19 cellular contexts compared by ENCODE assay signal in the genomic region with DNA sequence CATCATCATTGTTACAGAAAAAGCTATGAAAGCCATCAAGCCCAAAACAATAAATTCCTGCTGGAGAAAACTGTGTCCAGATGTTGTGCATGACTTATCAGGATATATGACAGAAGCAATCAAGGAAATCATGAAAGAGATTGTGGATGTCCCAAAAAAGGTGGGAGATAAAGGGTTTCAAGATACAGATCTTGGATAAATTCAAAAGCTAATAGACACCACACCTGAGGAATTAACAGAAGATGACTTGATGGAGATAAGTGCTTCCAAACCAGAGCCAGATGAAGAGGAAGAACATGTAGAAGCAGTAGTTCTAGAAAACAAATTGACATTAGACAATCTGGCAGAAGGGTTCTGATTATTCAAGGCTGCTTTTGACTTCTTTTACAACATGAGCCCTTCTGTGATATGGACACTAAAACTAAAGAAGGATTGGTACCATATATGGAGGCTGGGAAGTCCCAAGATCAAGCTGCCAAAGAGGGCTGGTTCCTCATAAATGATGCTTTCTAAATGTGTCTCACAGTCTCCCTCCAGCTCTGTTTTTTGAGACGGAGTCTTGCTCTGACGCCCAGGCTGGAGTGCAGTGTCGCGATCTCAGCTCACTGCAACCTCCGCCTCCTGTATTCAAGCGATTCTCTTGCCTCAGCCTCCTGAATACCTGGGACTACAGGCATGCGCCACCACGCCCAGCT. TPM values are rescaled to one million over a fixed set of nuclear protein-coding genes. Genes with fewer than 3 reads are reported as not detected.
DNase-seq lines count a peak whose midpoint lies in the region; ATAC-seq and TF ChIP-seq lines count a peak whose summit lies in the region.
"Had no signal": no experiment of that assay in that cellular context is flagged by ENCODE, and none has a peak within 500 bp of the region (broad histone marks: within the 10 kb centered on the region; RNA-seq: fewer than 3 reads in every experiment).

No MANE protein-coding gene starts in this region.

- H3K27ac ChIP-seq in H9 (ENCODE audit: insufficient read length, low read depth, low read length) (peak overlapping the region; percentile 94), SK-N-SH (ENCODE audit: low read depth in 2 of 2, low read length in 1 of 2) (peak overlapping the region in 1 of 2 experiments; percentile 71; a peak in 2 of 4 replicates), endodermal cell (ENCODE audit: low read depth, low read length) (no peak overlapping the region), mesendoderm (ENCODE audit: low read depth, low read length) (peak overlapping the region; percentile 98), left lung (no peak overlapping the region)
- H3K27ac ChIP-seq: SJSA1 had no signal

- H4K5ac ChIP-seq in H9 (ENCODE audit: insufficient read length, low read depth, low read length) (no peak overlapping the region), mesendoderm (ENCODE audit: low read length) (no peak overlapping the region)

- H2BK12ac ChIP-seq in H9 (ENCODE audit: insufficient read length, low read depth, low read length): no peak overlapping the region

- H2AK5ac ChIP-seq in H9 (ENCODE audit: insufficient read length, low read length): no peak overlapping the region
- H2AK5ac ChIP-seq in mesendoderm (ENCODE audit: low read length): peak overlapping the region; percentile 54

- H3F3A ChIP-seq in SK-N-SH (replicated peaks; ENCODE audit: insufficient read depth): peaks cover 7% of the 10 kb centered on the region

- H2AFZ ChIP-seq in H9 (ENCODE audit: low read length) (no peak overlapping the region), SK-N-SH (ENCODE audit: low read depth) (no peak overlapping the region)

- no peaks in the 10 kb centered on the region for H3K9me3 ChIP-seq in H9 (ENCODE audit: control insufficient read depth, low read depth, low read length)
- no peaks in the 10 kb centered on the region for H3K9me3 ChIP-seq in SK-N-SH
- H3K9me3 ChIP-seq in endodermal cell (ENCODE audit: control insufficient read depth, low read length): no peaks in the 10 kb centered on the region
- no peaks in the 10 kb centered on the region for H3K9me3 ChIP-seq in left lung
- H3K9me3 ChIP-seq: HAP-1, SJSA1 had no signal

- H3K4ac ChIP-seq in H9 (ENCODE audit: low read depth, low read length) (no peak overlapping the region), mesendoderm (ENCODE audit: low read depth, low read length) (peak overlapping the region; percentile 97)

- H3K4me1 Mint-ChIP-seq in H9: peaks cover 57 to 64% of the 10 kb centered on the region in 2 experiments
- peaks cover 61% of the 10 kb centered on the region for H3K4me1 Mint-ChIP-seq in endodermal cell
- H3K4me1 Mint-ChIP-seq in immature natural killer cell: peaks cover 28 to 33% of the 10 kb centered on the region in 2 donors

- H4K91ac ChIP-seq in H9 (ENCODE audit: insufficient read length, low read depth, low read length): no peak overlapping the region

- H3T11ph ChIP-seq in H9 (ENCODE audit: low read length): no peak overlapping the region

- no peaks in the 10 kb centered on the region for H3K9me2 ChIP-seq in SK-N-SH

- H3K4me1 ChIP-seq in H9 (ENCODE audit: insufficient read depth, low read length) (peaks cover 13% of the 10 kb centered on the region), SK-N-SH (ENCODE audit: control insufficient read depth in 1 of 2, insufficient read depth in 2 of 2, low read depth in 1 of 2, low read length in 1 of 2) (peaks cover 7 to 18% of the 10 kb centered on the region in 2 experiments; a peak in 3 of 4 replicates), endodermal cell (ENCODE audit: control insufficient read depth, insufficient read depth, low read length) (peaks cover 16% of the 10 kb centered on the region), mesendoderm (ENCODE audit: control insufficient read depth, low read depth, low read length) (peaks cover 25% of the 10 kb centered on the region), left lung (peaks cover 10 to 14% of the 10 kb centered on the region in 2 donors)

- H3K56ac ChIP-seq in H9 (ENCODE audit: insufficient read length, low read depth, low read length) (no peak overlapping the region), mesendoderm (ENCODE audit: low read length) (peak overlapping the region; percentile 77)

- H2BK120ac ChIP-seq in H9 (ENCODE audit: low read depth, low read length, poor library complexity, severe bottlenecking) (no peak overlapping the region), mesendoderm (ENCODE audit: low read depth, low read length) (peak overlapping the region; percentile 98)

- no peak overlapping the region for H3K4me3 Mint-ChIP-seq in H9
- no peak overlapping the region for H3K4me3 Mint-ChIP-seq in endodermal cell
- H3K4me3 Mint-ChIP-seq in immature natural killer cell: no peak overlapping the region
- H3K4me3 Mint-ChIP-seq: B cell; CD4-positive, alpha-beta T cell had no signal

- H3K23ac ChIP-seq in H9 (ENCODE audit: insufficient read length, low read depth, low read length) (no peak overlapping the region), mesendoderm (ENCODE audit: low read length) (no peak overlapping the region)

- intact Hi-C loops in left lung (cut with DNase I): no loop called here

- no peak for ATAC-seq in left lung

- no peaks in the 10 kb centered on the region for H3K27me3 Mint-ChIP-seq in H9 (ENCODE audit: low read depth)
- peaks cover 2% of the 10 kb centered on the region for H3K27me3 Mint-ChIP-seq in endodermal cell (ENCODE audit: insufficient read depth)
- H3K27me3 Mint-ChIP-seq in immature natural killer cell (ENCODE audit: low read depth in 3 of 3): peaks cover 0 to 5% (median 3%) of the 10 kb centered on the region in 3 donors

- no peaks in the 10 kb centered on the region for H3K36me3 ChIP-seq in SK-N-SH (replicated peaks in 1 of 2; ENCODE audit: control insufficient read depth in 1 of 2, insufficient read depth in 2 of 2, low read length in 1 of 2)
- H3K36me3 ChIP-seq in endodermal cell (ENCODE audit: control insufficient read depth, insufficient read depth, low read length): no peaks in the 10 kb centered on the region
- no peaks in the 10 kb centered on the region for H3K36me3 ChIP-seq in mesendoderm (ENCODE audit: control insufficient read depth, insufficient read depth, low read length)
- H3K36me3 ChIP-seq in left lung: no peaks in the 10 kb centered on the region
- H3K36me3 ChIP-seq: HAP-1, SJSA1 had no signal

- H2BK5ac ChIP-seq in H9 (ENCODE audit: insufficient read length, low read length) (no peak overlapping the region), mesendoderm (ENCODE audit: low read length) (peak overlapping the region; percentile 99)

- no peak for TF ChIP-seq RAD21 in SK-N-SH (IDR thresholded peaks at IDR 0.05; ENCODE audit: low read length)

- H4K8ac ChIP-seq in H9 (replicated peaks; ENCODE audit: insufficient read length, low read depth, low read length): no peak overlapping the region
- H4K8ac ChIP-seq in mesendoderm (ENCODE audit: low read depth, low read length): no peak overlapping the region

- H3K9ac ChIP-seq in H9 (ENCODE audit: extremely low read depth, insufficient read length, low read length) (no peak overlapping the region), SK-N-SH (no peak overlapping the region), endodermal cell (ENCODE audit: extremely low read depth, low read length, poor library complexity, severe bottlenecking) (no peak overlapping the region), mesendoderm (ENCODE audit: low read length) (no peak overlapping the region)

- no peak overlapping the region for H3K14ac ChIP-seq in H9 (ENCODE audit: insufficient read depth, low read length)

- H4K20me1 ChIP-seq in H9 (ENCODE audit: control insufficient read depth, insufficient read depth, insufficient read length) (no peaks in the 10 kb centered on the region), SK-N-SH (ENCODE audit: insufficient read depth) (no peaks in the 10 kb centered on the region)

- CTCF ChIA-PET in SK-N-SH (lab: Yijun Ruan, JAX): interaction anchor here (0.9 to 6.3 kb wide), 10 partner anchors 13 to 326 kb away, joined by 3 to 120 read pairs (median 30); partner anchors contain the start of genes LRIG2 and PPM1J

- H3K18ac ChIP-seq in H9 (ENCODE audit: insufficient read length, low read depth, low read length): no peak overlapping the region
- peak overlapping the region; percentile 98 for H3K18ac ChIP-seq in mesendoderm (ENCODE audit: low read length)

- no peak overlapping the region for H2BK15ac ChIP-seq in H9 (ENCODE audit: low read depth, low read length)
- H2BK15ac ChIP-seq in mesendoderm (replicated peaks; ENCODE audit: low read depth): peak overlapping the region; percentile 93

- TF ChIP-seq EP300 in SK-N-SH (IDR thresholded peaks at IDR 0.05; ENCODE audit: borderline replicate concordance in 1 of 2, low read depth in 1 of 2, low read length in 1 of 2): peak in 1 of 2 experiments; percentile 67; a peak in 1 of 4 replicates

- no peak overlapping the region for H2BK20ac ChIP-seq in H9 (ENCODE audit: low read depth, low read length, poor library complexity, severe bottlenecking)

- DNase-seq in H9: no peak
- DNase-seq in SK-N-SH: no peak
- DNase-seq in endodermal cell: no peak
- DNase-seq in mesendoderm: peak; percentile 57
- DNase-seq in SHP77 (lab: John Stamatoyannopoulos, UW): no peak
- no peak for DNase-seq in NCI-H748 treated with DMSO at 0.1 percent for 48 hours (lab: John Stamatoyannopoulos, UW)
- DNase-seq in left lung: no peak
- DNase-seq in immature natural killer cell: no peak
- DNase-seq: Calu3; CD4-positive, alpha-beta T cell; DMS79; NCI-H1436 treated with DMSO at 0.1 percent for 48 hours; NCI-H2227 treated with DMSO at 0.1 percent for 48 hours; NCI-H524 treated with DMSO at 0.1 percent for 48 hours; RPMI8226 had no signal

- H3K79me2 ChIP-seq in H9 (ENCODE audit: insufficient read depth, low read length) (no peaks in the 10 kb centered on the region; the same call in 1 of the 2 replicates), SK-N-SH (ENCODE audit: insufficient read depth) (no peaks in the 10 kb centered on the region), mesendoderm (ENCODE audit: control insufficient read depth, insufficient read depth, low read length) (no peaks in the 10 kb centered on the region)

- H3K9me3 Mint-ChIP-seq in H9 (no peaks in the 10 kb centered on the region), endodermal cell (no peaks in the 10 kb centered on the region), immature natural killer cell (no peaks in the 10 kb centered on the region)
- H3K9me3 Mint-ChIP-seq: CD4-positive, alpha-beta T cell had no signal

- H3K4me3 ChIP-seq in SK-N-SH (ENCODE audit: low read depth in 2 of 2, low read length in 1 of 2) (no peak overlapping the region), endodermal cell (ENCODE audit: low read length) (no peak overlapping the region), mesendoderm (ENCODE audit: low read length) (no peak overlapping the region), left lung (no peak overlapping the region)
- H3K4me3 ChIP-seq: HAP-1, K562, SJSA1 had no signal

- no peaks in the 10 kb centered on the region for H3K23me2 ChIP-seq in H9 (ENCODE audit: insufficient read length, low read depth, low read length, poor library complexity, severe bottlenecking)

- H3K27me3 ChIP-seq in H9 (ENCODE audit: insufficient read depth, low read length): no peaks in the 10 kb centered on the region
- H3K27me3 ChIP-seq in SK-N-SH (ENCODE audit: insufficient read depth): no peaks in the 10 kb centered on the region
- no peaks in the 10 kb centered on the region for H3K27me3 ChIP-seq in endodermal cell (ENCODE audit: control insufficient read depth, insufficient read depth, low read length, poor library complexity, severe bottlenecking)
- no peaks in the 10 kb centered on the region for H3K27me3 ChIP-seq in mesendoderm (ENCODE audit: insufficient read depth, low read length, poor library complexity)
- no peaks in the 10 kb centered on the region for H3K27me3 ChIP-seq in left lung
- H3K27me3 ChIP-seq: SJSA1 had no signal

- no CpG with 5 or more reads among the region's 8 CpGs for WGBS in H9 (ENCODE audit: extremely low coverage, insufficient read length, low lambda C conversion rate)
- 93% methylated on average over 8 of the region's 8 CpGs for WGBS in SK-N-SH (ENCODE audit: low lambda C conversion rate)
- WGBS in endodermal cell (ENCODE audit: insufficient coverage in 1 of 2, insufficient read length in 1 of 2), 2 experiments: 88 to 95% methylated on average over 8 of the region's 8 CpGs
- WGBS in mesendoderm (ENCODE audit: extremely low coverage, insufficient coverage, low lambda C conversion rate): no CpG with 5 or more reads among the region's 8 CpGs

- no peaks in the 10 kb centered on the region for H3K36me3 Mint-ChIP-seq in H9 (ENCODE audit: insufficient read depth in 1 of 3, low read depth in 3 of 3)
- H3K36me3 Mint-ChIP-seq in endodermal cell (ENCODE audit: low read depth): no peaks in the 10 kb centered on the region
- H3K36me3 Mint-ChIP-seq in immature natural killer cell: no peaks in the 10 kb centered on the region

- H3K27ac Mint-ChIP-seq in H9 (peak overlapping the region; percentile 99 to 100 (median 99)), endodermal cell (peak overlapping the region; percentile 98), immature natural killer cell (peak overlapping the region in 3 of 6 donors; percentile 14 to 70 (median 17))
- H3K27ac Mint-ChIP-seq: B cell; CD4-positive, alpha-beta T cell had no signal

- POLR2A ChIA-PET in SK-N-SH (lab: Yijun Ruan, JAX): interaction anchor here (2.2 kb wide), 1 partner anchor 85 kb away, joined by 6 read pairs; the partner anchor contains the start of gene SLC16A1

- H3K79me1 ChIP-seq in H9 (ENCODE audit: insufficient read depth, low read depth, low read length, poor library complexity, severe bottlenecking): no peaks in the 10 kb centered on the region
- H3K79me1 ChIP-seq in mesendoderm (ENCODE audit: low read length): no peaks in the 10 kb centered on the region

- H3K4me2 ChIP-seq in H9 (ENCODE audit: insufficient read depth, insufficient read length, low read length) (no peak overlapping the region), SK-N-SH (no peak overlapping the region), mesendoderm (ENCODE audit: low read length) (no peak overlapping the region)

- TF ChIP-seq CTCF in H9 (conservative IDR thresholded peaks at IDR 0.05) (no peak), SK-N-SH (IDR thresholded peaks at IDR 0.05) (no peak), endodermal cell (conservative IDR thresholded peaks at IDR 0.05) (no peak), left lung (IDR thresholded peaks at IDR 0.05) (no peak)

RNA-seq across cellular contexts. Expression of gene LRIG2, which starts 32.1 kb away (rescaled TPM):
- total RNA-seq in H9 (2021) (21.2 and 23.2 TPM in 2 replicates), endodermal cell (10 to 100 TPM; 21.2 to 23.0 TPM), left lung (10 to 100 TPM; 10.9 to 12.4 TPM)
- polyA plus RNA-seq in SK-N-SH (2012; rRNA removed) (3.8 and 4.9 TPM in 2 replicates), immature natural killer cell (1 to 10 TPM; 2.4 to 6.1 (median 5.5) TPM)
- polyA plus RNA-seq in SK-N-SH (2012; cell fraction: cytosol; rRNA removed): 2.1 and 2.7 TPM in 2 replicates
- polyA plus RNA-seq in SK-N-SH (2012; cell fraction: nucleus; rRNA removed): 9.2 and 16.5 TPM in 2 replicates
- 12.9 TPM for polyA plus RNA-seq in endodermal cell (2013, experiment 1 of 2)
- polyA plus RNA-seq in endodermal cell (2013, experiment 2 of 2): 12.8 TPM
- 5.0 TPM for polyA plus RNA-seq in mesendoderm (2013, experiment 1 of 2)
- 5.3 TPM for polyA plus RNA-seq in mesendoderm (2013, experiment 2 of 2)

Comparison
In these comparisons a context has a peak if more than half of its experiments do, and no peak if none do; other contexts are left out.
1. H3K27ac ChIP-seq: peak in H9 (single experiment) and mesendoderm (single experiment); none in endodermal cell (single experiment) and left lung (0 of 2).